ENCODE assay signal across 16 cellular contexts in genomic region chr3:129310612-129311011, GRCh38. TPM values are rescaled to one million over a fixed set of nuclear protein-coding genes. Genes with fewer than 3 reads are reported as not detected.
DNase-seq lines count a peak whose midpoint lies in the region; ATAC-seq, FAIRE-seq and TF ChIP-seq lines count a peak whose summit lies in the region.
"Had no signal": no experiment of that assay in that cellular context is flagged by ENCODE, and none has a peak within 500 bp of the region (broad histone marks: within the 10 kb centered on the region; RNA-seq: fewer than 3 reads in every experiment).

No MANE protein-coding gene starts in this region.

- DNase-seq in activated T-cell treated with anti-CD3 and anti-CD28 coated beads, Interleukin-2, amount 50 U/mL, for 24 hours = no peak
- no peak for DNase-seq in activated T-cell treated with anti-CD3 and anti-CD28 coated beads, Interleukin-2, amount 50 U/mL, for 1 hour
- DNase-seq in WTC11 (ENCODE audit: low spot score) = no peak
- DNase-seq in hepatocyte (ENCODE audit: low spot score) = no peak
- DNase-seq in suprapubic skin (ENCODE audit: low spot score in 2 of 2) = peak in 1 of 2 donors; percentile 52
- DNase-seq in kidney = no peak
- DNase-seq in SJCRH30 = no peak
- DNase-seq: activated CD4-positive, alpha-beta memory T cell treated with anti-CD3 and anti-CD28 coated beads for 36 hours; C1 segment of cervical spinal cord; heart left ventricle; NCI-H2227 treated with DMSO at 0.1 percent for 48 hours; stimulated activated naive CD4-positive, alpha-beta T cell; SW 1271; upper lobe of left lung had no signal

- no peaks in the 10 kb centered on the region for H3K9me2 ChIP-seq in hepatocyte (replicated peaks; ENCODE audit: insufficient read depth)

- POLR2A ChIA-PET in WTC11 (lab: Charles Lee) = no interaction called here

- ATAC-seq in WTC11 = no peak
- no peak for ATAC-seq in stimulated activated memory B cell treated with anti-CD40 and anti-IgM and Interleukin-4, amounts not matched to agents 10 μg/mL and 1 μg/mL and 100 μg/mL, for 72 hours
- ATAC-seq: heart left ventricle had no signal

- WGBS in hepatocyte (ENCODE audit: low lambda C conversion rate, missing lambda C conversion rate) = 90% methylated on average over 3 of the region's 3 CpGs
- 73% methylated on average over 3 of the region's 3 CpGs for WGBS in suprapubic skin

- H4K20me1 ChIP-seq in hepatocyte (ENCODE audit: insufficient read depth, poor library complexity, severe bottlenecking) = peaks cover 18% of the 10 kb centered on the region

- H3K27ac ChIP-seq in hepatocyte = peak overlapping the region; percentile 89
- peak overlapping the region; percentile 59 for H3K27ac ChIP-seq in suprapubic skin
- H3K27ac ChIP-seq in kidney (ENCODE audit: low read depth in 2 of 2, low read length in 2 of 2) = no peak overlapping the region
- no peak overlapping the region for H3K27ac ChIP-seq in SJCRH30
- H3K27ac ChIP-seq: heart left ventricle had no signal

- peaks cover 10% of the 10 kb centered on the region for H3K79me2 ChIP-seq in hepatocyte

- no peak overlapping the region for H2AFZ ChIP-seq in hepatocyte

- no peaks in the 10 kb centered on the region for H3K9me3 Mint-ChIP-seq in activated T-cell treated with anti-CD3 and anti-CD28 coated beads, Interleukin-2, amount 50 U/mL, for 24 hours
- H3K9me3 Mint-ChIP-seq in WTC11 = no peaks in the 10 kb centered on the region
- H3K9me3 Mint-ChIP-seq in stimulated activated memory B cell treated with anti-CD40 and anti-IgM and Interleukin-4, amounts not matched to agents 10 μg/mL and 1 μg/mL and 100 μg/mL, for 72 hours = no peaks in the 10 kb centered on the region
- H3K9me3 Mint-ChIP-seq: activated CD4-positive, alpha-beta memory T cell treated with anti-CD3 and anti-CD28 coated beads for 36 hours had no signal

- H3K36me3 ChIP-seq in hepatocyte (replicated peaks; ENCODE audit: insufficient read depth, low read depth) (no peaks in the 10 kb centered on the region), suprapubic skin (no peaks in the 10 kb centered on the region), kidney (ENCODE audit: control insufficient read depth in 1 of 2, insufficient read depth in 2 of 2, low read length in 2 of 2) (no peaks in the 10 kb centered on the region), SJCRH30 (no peaks in the 10 kb centered on the region; the same call in 1 of the 2 replicates)
- H3K36me3 ChIP-seq: upper lobe of left lung had no signal

- H3K27ac Mint-ChIP-seq in activated T-cell treated with anti-CD3 and anti-CD28 coated beads, Interleukin-2, amount 50 U/mL, for 24 hours = peak overlapping the region; percentile 22
- H3K27ac Mint-ChIP-seq in WTC11 = peak overlapping the region; percentile 47
- H3K27ac Mint-ChIP-seq in stimulated activated memory B cell treated with anti-CD40 and anti-IgM and Interleukin-4, amounts not matched to agents 10 μg/mL and 1 μg/mL and 100 μg/mL, for 72 hours = no peak overlapping the region
- H3K27ac Mint-ChIP-seq: activated CD4-positive, alpha-beta memory T cell treated with anti-CD3 and anti-CD28 coated beads for 36 hours had no signal

- H3K27me3 ChIP-seq in hepatocyte (no peaks in the 10 kb centered on the region), suprapubic skin (no peaks in the 10 kb centered on the region), SJCRH30 (no peaks in the 10 kb centered on the region)
- H3K27me3 ChIP-seq: heart left ventricle, upper lobe of left lung had no signal

- H3K9me3 ChIP-seq in hepatocyte (ENCODE audit: low read depth) (no peaks in the 10 kb centered on the region), suprapubic skin (no peaks in the 10 kb centered on the region), kidney (ENCODE audit: control insufficient read depth in 1 of 2, low read length in 2 of 2) (no peaks in the 10 kb centered on the region), SJCRH30 (replicated peaks) (no peaks in the 10 kb centered on the region)
- H3K9me3 ChIP-seq: heart left ventricle, upper lobe of left lung had no signal

- no peak for TF ChIP-seq POLR2A in suprapubic skin (IDR thresholded peaks at IDR 0.05)

- H3K9ac ChIP-seq in kidney (ENCODE audit: low read length in 2 of 2) = no peak overlapping the region

- H3K4me3 Mint-ChIP-seq in activated T-cell treated with anti-CD3 and anti-CD28 coated beads, Interleukin-2, amount 50 U/mL, for 24 hours = no peak overlapping the region
- no peak overlapping the region for H3K4me3 Mint-ChIP-seq in WTC11
- no peak overlapping the region for H3K4me3 Mint-ChIP-seq in stimulated activated memory B cell treated with anti-CD40 and anti-IgM and Interleukin-4, amounts not matched to agents 10 μg/mL and 1 μg/mL and 100 μg/mL, for 72 hours
- H3K4me3 Mint-ChIP-seq: activated CD4-positive, alpha-beta memory T cell treated with anti-CD3 and anti-CD28 coated beads for 36 hours had no signal

- no peak for TF ChIP-seq EP300 in suprapubic skin (IDR thresholded peaks at IDR 0.05)

- H3K4me2 ChIP-seq in hepatocyte = peak overlapping the region; percentile 50

- no peak overlapping the region for H3K4me3 ChIP-seq in hepatocyte
- H3K4me3 ChIP-seq in suprapubic skin = no peak overlapping the region
- no peak overlapping the region for H3K4me3 ChIP-seq in kidney (ENCODE audit: low read length in 2 of 2)
- no peak overlapping the region for H3K4me3 ChIP-seq in SJCRH30
- H3K4me3 ChIP-seq: heart left ventricle, lung, upper lobe of left lung had no signal

- intact Hi-C loops in kidney (cut with DNase I) = no loop called here

- no peaks in the 10 kb centered on the region for H3K27me3 Mint-ChIP-seq in activated T-cell treated with anti-CD3 and anti-CD28 coated beads, Interleukin-2, amount 50 U/mL, for 24 hours
- H3K27me3 Mint-ChIP-seq in WTC11 (ENCODE audit: low read depth) = no peaks in the 10 kb centered on the region; the same call in 1 of the 2 replicates
- H3K27me3 Mint-ChIP-seq in stimulated activated memory B cell treated with anti-CD40 and anti-IgM and Interleukin-4, amounts not matched to agents 10 μg/mL and 1 μg/mL and 100 μg/mL, for 72 hours = no peaks in the 10 kb centered on the region
- H3K27me3 Mint-ChIP-seq: activated CD4-positive, alpha-beta memory T cell treated with anti-CD3 and anti-CD28 coated beads for 36 hours had no signal

- H3K36me3 Mint-ChIP-seq in activated T-cell treated with anti-CD3 and anti-CD28 coated beads, Interleukin-2, amount 50 U/mL, for 24 hours (ENCODE audit: low read depth) = peaks cover 18% of the 10 kb centered on the region
- H3K36me3 Mint-ChIP-seq in WTC11 = no peaks in the 10 kb centered on the region
- H3K36me3 Mint-ChIP-seq in stimulated activated memory B cell treated with anti-CD40 and anti-IgM and Interleukin-4, amounts not matched to agents 10 μg/mL and 1 μg/mL and 100 μg/mL, for 72 hours = no peaks in the 10 kb centered on the region

- TF ChIP-seq CTCF in WTC11 (IDR thresholded peaks at IDR 0.05) (no peak), hepatocyte (IDR thresholded peaks at IDR 0.05; ENCODE audit: poor library complexity) (no peak), suprapubic skin (IDR thresholded peaks at IDR 0.05) (no peak), kidney (IDR thresholded peaks at IDR 0.05; ENCODE audit: borderline replicate concordance, extremely low read depth, insufficient read depth) (no peak)

- H3K4me1 Mint-ChIP-seq in activated T-cell treated with anti-CD3 and anti-CD28 coated beads, Interleukin-2, amount 50 U/mL, for 24 hours (ENCODE audit: low read depth) = peaks cover 53% of the 10 kb centered on the region
- H3K4me1 Mint-ChIP-seq in WTC11 = peaks cover 22% of the 10 kb centered on the region
- H3K4me1 Mint-ChIP-seq in stimulated activated memory B cell treated with anti-CD40 and anti-IgM and Interleukin-4, amounts not matched to agents 10 μg/mL and 1 μg/mL and 100 μg/mL, for 72 hours = peaks cover 20% of the 10 kb centered on the region

- CTCF ChIA-PET in WTC11 (lab: Charles Lee) = no interaction called here

- FAIRE-seq in kidney (lab: Jason Lieb, UNC) = no peak

- H3K4me1 ChIP-seq in hepatocyte (ENCODE audit: insufficient read depth) (peaks cover 22% of the 10 kb centered on the region), suprapubic skin (peaks cover 32% of the 10 kb centered on the region), kidney (ENCODE audit: control insufficient read depth in 1 of 2, insufficient read depth in 1 of 2, low read depth in 1 of 2, low read length in 2 of 2) (peaks cover 0 to 5% of the 10 kb centered on the region in 2 donors), SJCRH30 (0 out of 2 replicates have a peak, but pooled peaks cover 3% of the 10 kb centered on the region)

TF ChIP-seq in WTC11, 78 proteins besides CTCF, POLR2A, EP300 and RAD21 (continues in another document):
- no peak for TF ChIP-seq ZNF416 (CRISPR knock-in tag; IDR thresholded peaks at IDR 0.05)

RNA-seq across cellular contexts. Expression of gene HMCES, which starts 31.9 kb away (rescaled TPM):
- total RNA-seq in WTC11 (2021) = 44.0 to 49.5 TPM (median 47.7 TPM) in 3 replicates
- 16.8 and 20.1 TPM in 2 replicates for total RNA-seq in hepatocyte
- polyA plus RNA-seq in hepatocyte = 30.0 and 34.3 TPM in 2 replicates
- 10 to 100 TPM; 25.1 to 34.5 (median 32.7) TPM for total RNA-seq in suprapubic skin
- 40.1 TPM for total RNA-seq in kidney
- 37.4 TPM for polyA plus RNA-seq in kidney (ENCODE audit: insufficient read depth, low read depth, low replicate concordance)
- total RNA-seq in SJCRH30 (2014; rRNA removed; shearing (Covaris generic)) = 29.1 and 30.7 TPM in 2 replicates

Comparison
In these comparisons a context has a peak if more than half of its experiments do, and no peak if none do; other contexts are left out.
1. H3K27ac ChIP-seq: peak in hepatocyte (single experiment) and suprapubic skin (single experiment); none in kidney (0 of 2) and SJCRH30 (single experiment).